8 cellular contexts compared by ENCODE assay signal in the genomic region with DNA sequence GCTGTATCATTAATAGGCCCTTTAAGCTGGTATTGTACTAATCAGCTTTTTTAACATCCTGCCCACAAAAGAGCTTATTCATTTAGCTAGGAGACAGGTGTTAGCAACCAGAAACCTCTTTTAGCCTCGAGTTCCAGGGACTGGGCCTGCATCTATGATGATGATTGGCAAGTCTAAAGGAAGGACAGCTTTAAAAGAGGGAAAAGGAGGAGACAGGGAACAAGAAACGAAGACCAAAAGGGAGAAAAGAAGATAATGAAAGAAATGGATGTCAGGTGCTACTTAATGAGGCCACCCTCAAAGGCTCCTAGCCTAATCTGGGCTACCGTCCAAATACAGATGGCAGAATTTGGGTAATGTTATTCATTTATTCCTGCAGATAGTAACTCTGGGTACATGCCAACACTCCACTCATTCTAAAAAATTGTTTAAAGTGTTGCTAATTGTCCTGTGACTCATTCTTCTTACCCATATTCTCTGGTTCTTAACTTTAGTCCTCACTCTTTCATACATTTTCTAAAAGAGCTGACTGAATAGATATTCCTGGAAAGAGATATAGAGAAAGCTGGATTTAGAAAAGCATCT. TPM values are rescaled to one million over a fixed set of nuclear protein-coding genes. Genes with fewer than 3 reads are reported as not detected.
A peak's percentile ranks its signal among the peaks of the same experiment; 100 is the strongest.
DNase-seq lines count a peak whose midpoint lies in the region; ATAC-seq and TF ChIP-seq lines count a peak whose summit lies in the region.

No MANE protein-coding gene starts in this region.

- H3K36me3 ChIP-seq in ACC112 (ENCODE audit: insufficient read depth, low read length) (no peaks in the 10 kb centered on the region), Peyer's patch (no peaks in the 10 kb centered on the region), hepatocyte (replicated peaks; ENCODE audit: insufficient read depth, low read depth) (no peaks in the 10 kb centered on the region)

- peaks cover 65% of the 10 kb centered on the region for H3K4me1 ChIP-seq in ACC112 (ENCODE audit: control insufficient read depth, insufficient read depth, low read length, unreplicated experiment)
- H3K4me1 ChIP-seq in Peyer's patch, result peaks cover 0 to 69% (median 13%) of the 10 kb centered on the region in 4 donors
- peaks cover 14% of the 10 kb centered on the region for H3K4me1 ChIP-seq in hepatocyte (ENCODE audit: insufficient read depth)

- H3K27me3 ChIP-seq in ACC112 (ENCODE audit: insufficient read depth, low read length), result no peaks in the 10 kb centered on the region
- H3K27me3 ChIP-seq in Peyer's patch, result no peaks in the 10 kb centered on the region
- H3K27me3 ChIP-seq in hepatocyte, result no peaks in the 10 kb centered on the region

- 74% methylated on average over 3 of the region's 3 CpGs for WGBS in hepatocyte (ENCODE audit: low lambda C conversion rate, missing lambda C conversion rate)

- no peak for TF ChIP-seq POLR2A in Peyer's patch (IDR thresholded peaks at IDR 0.05)

- peaks cover 82% of the 10 kb centered on the region for H3K79me2 ChIP-seq in ACC112 (ENCODE audit: control insufficient read depth, insufficient read depth, low read length, unreplicated experiment)
- H3K79me2 ChIP-seq in hepatocyte, result peaks cover 89% of the 10 kb centered on the region

- H3K4me3 ChIP-seq in ACC112 (ENCODE audit: low read depth, low read length), result no peak overlapping the region
- H3K4me3 ChIP-seq in Peyer's patch, result no peak overlapping the region
- H3K4me3 ChIP-seq in epithelial cell of esophagus (ENCODE audit: low read length), result no peak overlapping the region
- no peak overlapping the region for H3K4me3 ChIP-seq in hepatocyte

- H3K27ac ChIP-seq in ACC112 (ENCODE audit: low read depth, low read length) (peak overlapping the region; percentile 60), Peyer's patch (peak overlapping the region in 3 of 4 donors; percentile 4 to 34 (median 14)), hepatocyte (no peak overlapping the region)

- DNase-seq in GM20000 (ENCODE audit: low spot score), result peak; percentile 19
- no peak for DNase-seq in Peyer's patch
- peak; percentile 84 for DNase-seq in epithelial cell of esophagus (ENCODE audit: low read depth)
- no peak for DNase-seq in hepatocyte (ENCODE audit: low spot score)
- DNase-seq in GM13977 (ENCODE audit: low spot score), result no peak
- DNase-seq in activated effector memory CD4-positive, alpha-beta T cell treated with anti-CD3 and anti-CD28 coated beads, Interleukin-2, amount 50 U/mL, for 16 hours, result no peak

- H2AFZ ChIP-seq in ACC112 (ENCODE audit: low read length, unreplicated experiment) (no peak overlapping the region), hepatocyte (no peak overlapping the region)

- H3K4me2 ChIP-seq in hepatocyte, result no peak overlapping the region

- no peaks in the 10 kb centered on the region for H3K9me2 ChIP-seq in hepatocyte (replicated peaks; ENCODE audit: insufficient read depth)

- TF ChIP-seq CTCF in GM20000 (IDR thresholded peaks at IDR 0.05; ENCODE audit: extremely low read depth, missing control alignments) (no peak), Peyer's patch (IDR thresholded peaks at IDR 0.05) (no peak), epithelial cell of esophagus (IDR thresholded peaks at IDR 0.05; ENCODE audit: insufficient read depth, low read depth, low read length, missing control alignments) (no peak), hepatocyte (IDR thresholded peaks at IDR 0.05; ENCODE audit: poor library complexity) (no peak), GM13977 (IDR thresholded peaks at IDR 0.05; ENCODE audit: extremely low read depth, insufficient read depth, missing control alignments) (no peak)

- in situ Hi-C loops in GM13977 (cut with MboI; ENCODE audit: low pct_unique_long_range_greater_than_20kb, low sequenced_read_pairs, unreplicated experiment), result no loop called here

- no peak for ATAC-seq in HG02870 (IDR thresholded peaks at IDR 0.05; ENCODE audit: unreplicated experiment)

- H3K9me3 ChIP-seq in Peyer's patch, result no peaks in the 10 kb centered on the region
- no peaks in the 10 kb centered on the region for H3K9me3 ChIP-seq in hepatocyte (ENCODE audit: low read depth)

- H4K20me1 ChIP-seq in hepatocyte (ENCODE audit: insufficient read depth, poor library complexity, severe bottlenecking), result no peaks in the 10 kb centered on the region

RNA-seq across cellular contexts. Expression of gene RFFL, which starts 18.7 kb away (rescaled TPM):
- 10 to 100 TPM; 33.0 to 76.7 (median 43.0) TPM for total RNA-seq in Peyer's patch
- total RNA-seq in hepatocyte, result 22.7 and 22.9 TPM in 2 replicates
- polyA plus RNA-seq in hepatocyte, result 12.9 and 14.0 TPM in 2 replicates

RNA-seq across cellular contexts. Expression of gene RAD51D, which starts 37.5 kb away (rescaled TPM):
- total RNA-seq in Peyer's patch (10 to 100 TPM in 3 of 4 donors, 1 to 10 TPM in 1; 6.3 to 18.2 (median 14.7) TPM), hepatocyte (4.8 and 7.1 TPM in 2 replicates)
- polyA plus RNA-seq in hepatocyte, result 9.5 and 9.9 TPM in 2 replicates

RNA-seq across cellular contexts. Expression of gene FNDC8, which starts 39.2 kb away (rescaled TPM):
- total RNA-seq in Peyer's patch (not detected), hepatocyte (not detected in 2 replicates)
- polyA plus RNA-seq in hepatocyte, result not detected in 2 replicates

RNA-seq across cellular contexts. Expression of gene NLE1, which starts 59.9 kb away (rescaled TPM):
- total RNA-seq in Peyer's patch (10 to 100 TPM in 1 of 4 donors, 1 to 10 TPM in 3; 5.1 to 11.7 (median 8.3) TPM), hepatocyte (10.9 and 12.7 TPM in 2 replicates)
- 3.9 and 6.7 TPM in 2 replicates for polyA plus RNA-seq in hepatocyte

Comparison
In these comparisons a context has a peak if more than half of its experiments do, and no peak if none do; other contexts are left out.
1. DNase-seq: peak in GM20000 (single experiment) and epithelial cell of esophagus (single experiment); none in Peyer's patch (0 of 3), hepatocyte (single experiment), GM13977 (single experiment) and activated effector memory CD4-positive, alpha-beta T cell treated with anti-CD3 and anti-CD28 coated beads, Interleukin-2, amount 50 U/mL, for 16 hours (single experiment).